ENCODE assay signal across 9 cellular contexts in the genomic region with DNA sequence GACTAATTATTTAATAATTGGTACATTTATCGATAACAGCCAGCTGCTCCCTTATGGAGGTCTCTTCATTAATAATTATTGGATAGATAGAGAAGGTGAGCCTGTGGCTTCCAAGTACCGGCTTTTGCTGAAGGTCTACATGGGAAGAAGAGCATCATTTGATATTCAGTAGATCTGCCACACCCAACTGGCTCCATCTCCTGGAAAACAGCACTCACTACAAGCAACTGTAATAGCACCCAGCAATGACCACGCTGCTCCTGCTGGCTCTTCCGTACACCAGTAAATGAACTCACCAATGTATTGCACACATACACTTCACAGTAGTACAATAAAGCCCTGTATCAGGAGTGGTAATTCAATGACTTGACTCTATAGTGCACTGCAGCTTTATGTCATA. TPM values are rescaled to one million over a fixed set of nuclear protein-coding genes. Genes with fewer than 3 reads are reported as not detected.
A peak's percentile ranks its signal among the peaks of the same experiment; 100 is the strongest.
DNase-seq lines count a peak whose midpoint lies in the region; ATAC-seq and TF ChIP-seq lines count a peak whose summit lies in the region.
"Had no signal": no experiment of that assay in that cellular context is flagged by ENCODE, and none has a peak within 500 bp of the region (broad histone marks: within the 10 kb centered on the region; RNA-seq: fewer than 3 reads in every experiment).

No MANE protein-coding gene starts in this region.

- H3K4me3 ChIP-seq in DND-41 (ENCODE audit: low read depth in 1 of 2, low read length in 2 of 2): no peak overlapping the region
- H3K4me3 ChIP-seq in SU-DHL-6 (ENCODE audit: insufficient read depth, low read length, poor library complexity, severe bottlenecking): no peak overlapping the region
- no peak overlapping the region for H3K4me3 ChIP-seq in right cardiac atrium (ENCODE audit: low read length)

- H3K27me3 ChIP-seq in DND-41 (ENCODE audit: insufficient read depth, low read length, poor library complexity) (no peaks in the 10 kb centered on the region), SU-DHL-6 (ENCODE audit: low read length) (no peaks in the 10 kb centered on the region), right cardiac atrium (ENCODE audit: control insufficient read depth, insufficient read depth) (no peaks in the 10 kb centered on the region)
- H3K27me3 ChIP-seq: neutrophil had no signal

- H3K79me2 ChIP-seq in DND-41 (ENCODE audit: insufficient read depth, low read length) (no peaks in the 10 kb centered on the region), SU-DHL-6 (ENCODE audit: insufficient read depth, low read length) (no peaks in the 10 kb centered on the region)

- no peaks in the 10 kb centered on the region for H4K20me1 ChIP-seq in DND-41 (ENCODE audit: insufficient read depth, low read length)
- H4K20me1 ChIP-seq in SU-DHL-6 (ENCODE audit: low read depth, low read length): no peaks in the 10 kb centered on the region

- H3K4me2 ChIP-seq in DND-41 (ENCODE audit: insufficient read depth, low read length) (no peak overlapping the region), SU-DHL-6 (ENCODE audit: low read depth, low read length, poor library complexity, severe bottlenecking) (no peak overlapping the region)

- H2AFZ ChIP-seq in DND-41 (ENCODE audit: low read depth, low read length) (no peak overlapping the region), SU-DHL-6 (ENCODE audit: low read depth, low read length, severe bottlenecking) (no peak overlapping the region)

- peak; percentile 56 for TF ChIP-seq CTCF in DND-41 (IDR thresholded peaks at IDR 0.05; ENCODE audit: borderline replicate concordance, extremely low read depth, low read length, poor library complexity, severe bottlenecking)
- TF ChIP-seq CTCF in SU-DHL-6 (IDR thresholded peaks at IDR 0.05; ENCODE audit: insufficient read depth, low read length, poor library complexity, severe bottlenecking): peak; percentile 38

- H3K36me3 ChIP-seq in DND-41 (ENCODE audit: insufficient read depth, low read length): peaks cover 18% of the 10 kb centered on the region
- no peaks in the 10 kb centered on the region for H3K36me3 ChIP-seq in SU-DHL-6 (ENCODE audit: low read length)
- H3K36me3 ChIP-seq: neutrophil had no signal

- H3K9me3 ChIP-seq in DND-41 (ENCODE audit: insufficient read depth, low read length, severe bottlenecking): no peaks in the 10 kb centered on the region
- no peaks in the 10 kb centered on the region for H3K9me3 ChIP-seq in SU-DHL-6 (ENCODE audit: insufficient read depth, low read length)
- H3K9me3 ChIP-seq in right cardiac atrium (ENCODE audit: control insufficient read depth, low read length): no peaks in the 10 kb centered on the region
- H3K9me3 ChIP-seq: neutrophil had no signal

- H3K9me2 ChIP-seq in SU-DHL-6 (replicated peaks; ENCODE audit: insufficient read depth, low read length): no peaks in the 10 kb centered on the region

- DNase-seq in DND-41 (no peak), HT-29 (ENCODE audit: low spot score) (peak; percentile 56), iris pigment epithelial cell (ENCODE audit: low read depth) (peak; percentile 56), dedifferentiated amniotic fluid mesenchymal stem cell (ENCODE audit: extremely low spot score) (no peak), right cardiac atrium (no peak)

- no peak overlapping the region for H3K27ac ChIP-seq in DND-41 (ENCODE audit: low read length)
- no peak overlapping the region for H3K27ac ChIP-seq in SU-DHL-6 (ENCODE audit: low read depth, low read length)
- no peak overlapping the region for H3K27ac ChIP-seq in right cardiac atrium (ENCODE audit: low read length)
- H3K27ac ChIP-seq: neutrophil had no signal

- H3K4me1 ChIP-seq in DND-41 (ENCODE audit: insufficient read depth, low read length) (no peaks in the 10 kb centered on the region), right cardiac atrium (ENCODE audit: control insufficient read depth, insufficient read depth, low read length) (no peaks in the 10 kb centered on the region)

- H3K9ac ChIP-seq in DND-41 (ENCODE audit: low read depth, low read length) (no peak overlapping the region), SU-DHL-6 (ENCODE audit: low read length) (no peak overlapping the region)

- intact Hi-C loops in right cardiac atrium (cut with DNase I): no loop called here

- H3F3A ChIP-seq in SU-DHL-6 (ENCODE audit: insufficient read depth): no peaks in the 10 kb centered on the region

- peak; percentile 54; the same call in 1 of the 3 replicates for ATAC-seq in DND-41 (ENCODE audit: insufficient read depth, low read depth)
- ATAC-seq in HG02642 (IDR thresholded peaks at IDR 0.05; ENCODE audit: poor library complexity, unreplicated experiment): no peak
- no peak for ATAC-seq in GM21528 (IDR thresholded peaks at IDR 0.05; ENCODE audit: low FRiP score, unreplicated experiment)
- ATAC-seq in right cardiac atrium: no peak

- 77% methylated on average over 4 of the region's 4 CpGs for WGBS in right cardiac atrium

RNA-seq across cellular contexts. Expression of a gene that starts 19.5 kb away (rescaled TPM):
- total RNA-seq in HT-29 (2014; rRNA removed; shearing (Covaris generic)): 45.7 and 50.8 TPM in 2 replicates
- not detected for total RNA-seq in right cardiac atrium
- polyA plus RNA-seq in right cardiac atrium: 0.02 TPM

Comparison
In these comparisons a context has a peak if more than half of its experiments do, and no peak if none do; other contexts are left out.
1. DNase-seq: peak in HT-29 (single experiment) and iris pigment epithelial cell (single experiment); none in DND-41 (single experiment), dedifferentiated amniotic fluid mesenchymal stem cell (single experiment) and right cardiac atrium (0 of 3).
2. RNA of a gene that starts 19.5 kb away (total RNA-seq): 45.7 to 50.8 TPM in HT-29; not detected in right cardiac atrium; every median in the first group is over 10 times any median in the second.